11 cellular contexts compared by ENCODE assay signal in the genomic region with DNA sequence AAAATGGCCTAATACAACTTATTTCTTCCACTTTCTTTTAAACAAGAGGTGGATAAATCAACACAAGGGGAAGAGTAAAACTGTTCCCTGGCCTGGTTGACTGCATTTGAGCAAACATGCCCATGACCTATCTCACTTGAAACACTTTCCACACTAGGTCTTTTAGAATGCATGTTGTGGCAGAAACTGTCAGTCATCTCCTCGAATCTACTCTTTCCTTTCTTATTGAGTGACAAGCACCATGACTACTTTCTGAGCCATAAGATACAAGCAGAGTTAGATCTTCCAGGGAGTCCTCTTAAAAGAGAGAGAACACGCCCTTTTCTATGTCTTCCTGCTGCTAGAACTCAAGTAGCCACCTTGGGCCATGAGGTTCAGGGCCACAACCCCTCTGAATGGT.
"Had no signal": no experiment of that assay in that cellular context is flagged by ENCODE, and none has a peak within 500 bp of the region (broad histone marks: within the 10 kb centered on the region; RNA-seq: fewer than 3 reads in every experiment).

No MANE protein-coding gene starts in this region.

- H3K9ac ChIP-seq: GM23248 had no signal

- H3K27ac Mint-ChIP-seq: GM23338, H9, HFFc6 had no signal

- H3K9me3 ChIP-seq: HAP-1 had no signal

- FAIRE-seq: H1, H54 had no signal

- H3K4me1 Mint-ChIP-seq: GM23338, H9 had no signal

- H3K4me1 ChIP-seq: HAP-1 had no signal

- H3K4me3 ChIP-seq: GM23248, GM23338, HAP-1 had no signal

- H3K4me2 ChIP-seq: GM23338 had no signal

- H3K27ac ChIP-seq: GM23248 had no signal

- DNase-seq: GM23248, GOT3, H7, H9, HCEC 1CT, HFFc6 had no signal

- H3K36me3 ChIP-seq: HAP-1 had no signal

- H3K9me3 Mint-ChIP-seq: H9 had no signal

- H3K4me3 Mint-ChIP-seq: GM23338, H9, HFFc6 had no signal

- H2AFZ ChIP-seq: GM23248, GM23338 had no signal

- ATAC-seq: GM23338, HCT116 had no signal
